Comparison of ENCODE assay signal across 1 cellular context in the genomic region with DNA sequence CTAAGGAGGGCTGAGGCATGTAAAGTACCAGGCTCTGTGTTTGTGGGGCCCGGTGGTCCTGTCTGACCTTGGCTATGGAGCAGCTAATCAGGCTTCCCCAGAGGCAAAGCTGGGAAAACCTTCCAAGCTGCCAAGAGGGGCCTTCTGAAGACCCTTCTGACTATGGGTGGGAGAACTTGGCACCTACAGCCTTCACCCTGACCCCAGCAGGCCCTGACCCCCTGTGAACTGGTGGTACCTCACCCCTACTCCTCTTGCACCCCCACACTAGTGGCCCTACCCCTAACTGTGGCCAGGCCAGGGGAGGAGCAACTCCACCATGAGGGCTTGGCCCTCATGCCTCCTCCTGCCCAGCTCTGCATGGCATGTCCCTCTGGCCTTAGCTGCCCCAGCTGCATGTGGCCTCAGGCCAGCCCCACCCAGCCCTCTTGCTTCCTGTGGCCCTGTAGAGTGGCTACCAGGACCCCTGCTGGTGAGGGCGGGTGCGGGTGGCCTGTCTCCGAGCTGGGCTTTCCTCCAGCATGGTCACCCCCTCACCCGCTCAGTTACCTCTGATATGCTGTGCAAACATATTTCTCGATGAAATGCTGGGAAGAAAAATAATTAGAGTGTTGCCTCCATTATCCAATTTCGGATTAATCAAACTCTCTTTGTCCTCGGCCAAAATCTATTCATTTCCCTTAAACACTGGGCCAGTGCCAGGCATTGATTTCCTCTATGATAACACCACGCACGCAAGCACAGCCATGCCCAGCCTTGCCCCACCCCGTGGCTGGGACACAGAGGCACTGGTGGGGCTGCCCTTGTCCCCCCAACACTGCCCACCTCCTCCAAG.
TF ChIP-seq lines count a peak whose summit lies in the region.

No MANE protein-coding gene starts in this region.

TF ChIP-seq in K562, 482 proteins besides CTCF, POLR2A, EP300 and RAD21 (continues in another document):
- TF ChIP-seq TCF7 (IDR thresholded peaks at IDR 0.05; ENCODE audit: borderline replicate concordance) (0 out of 2 replicates have a peak, but pooled peaks have one; percentile 59), ZKSCAN1 (IDR thresholded peaks at IDR 0.05; ENCODE audit: low read depth, low read length) (no peak), PBX2 (CRISPR knock-in tag; IDR thresholded peaks at IDR 0.05; ENCODE audit: low read depth) (0 out of 2 replicates have a peak, but pooled peaks have one; percentile 2), PBX2 (tag; conservative IDR thresholded peaks at IDR 0.05; ENCODE audit: low read depth) (no peak), ATF1 (CRISPR knock-in tag; IDR thresholded peaks at IDR 0.05) (peak; percentile 6; the same call in 1 of the 2 replicates), ATF1 (tag; IDR thresholded peaks at IDR 0.05) (no peak), ZNF143 (CRISPR knock-in tag; IDR thresholded peaks at IDR 0.05) (no peak), ID3 (CRISPR knock-in tag; IDR thresholded peaks at IDR 0.05) (no peak), ID3 (tag; IDR thresholded peaks at IDR 0.05) (no peak), SPI1 (IDR thresholded peaks at IDR 0.05; ENCODE audit: borderline replicate concordance, low read depth, low read length) (no peak; the same call in 1 of the 2 replicates), XRCC3 (IDR thresholded peaks at IDR 0.05) (no peak), SIX5 (IDR thresholded peaks at IDR 0.05; ENCODE audit: borderline replicate concordance in 1 of 2, insufficient read depth in 1 of 2, low read depth in 1 of 2, low read length in 2 of 2) (no peak), THAP12 (CRISPR knock-in tag; IDR thresholded peaks at IDR 0.05) (peak; percentile 84), CBX1 (IDR thresholded peaks at IDR 0.05; ENCODE audit: low read depth) (0 out of 2 replicates have a peak, but pooled peaks have one; percentile 37), ZNF639 (CRISPR knock-in tag; conservative IDR thresholded peaks at IDR 0.05 in 1 of 2, IDR thresholded peaks at IDR 0.05 in 1 of 2) (0 out of 4 replicates have a peak, but pooled peaks of 1 of the 2 experiments have one; percentile 8), RBM22 (IDR thresholded peaks at IDR 0.05; ENCODE audit: low read depth, low read length, poor library complexity, severe bottlenecking) (no peak), PRMT5 (CRISPR knock-in tag; IDR thresholded peaks at IDR 0.05) (0 out of 2 replicates have a peak, but pooled peaks have one; percentile 9), UBTF (IDR thresholded peaks at IDR 0.05; ENCODE audit: borderline replicate concordance in 1 of 2, low read depth in 2 of 2, low read length in 2 of 2) (0 out of 4 replicates have a peak, but pooled peaks of 1 of the 2 experiments have one; percentile 29), KDM2B (CRISPR knock-in tag; IDR thresholded peaks at IDR 0.05) (peak; percentile 76; the same call in 1 of the 2 replicates), SMC3 (conservative IDR thresholded peaks at IDR 0.05; ENCODE audit: insufficient read depth, low read depth, low read length) (0 out of 2 replicates have a peak, but pooled peaks have one; percentile 25), KAT2B (IDR thresholded peaks at IDR 0.05; ENCODE audit: low read depth, low read length) (no peak), SIN3A (IDR thresholded peaks at IDR 0.05; ENCODE audit: borderline replicate concordance in 2 of 2, control insufficient read depth in 1 of 2, low read depth in 2 of 2, low read length in 2 of 2) (0 out of 4 replicates have a peak, but pooled peaks of 1 of the 2 experiments have one; percentile 15), MAFF (IDR thresholded peaks at IDR 0.05; ENCODE audit: low read length) (no peak), TAF1 (IDR thresholded peaks at IDR 0.05; ENCODE audit: control insufficient read depth, extremely low read depth, insufficient read depth, low read length, severe bottlenecking) (no peak), TARDBP (IDR thresholded peaks at IDR 0.05) (no peak), MED1 (CRISPR knock-in tag; IDR thresholded peaks at IDR 0.05; ENCODE audit: borderline replicate concordance) (no peak), RBFOX2 (IDR thresholded peaks at IDR 0.05; ENCODE audit: low read depth, low read length) (no peak), ZNF316 (IDR thresholded peaks at IDR 0.05) (peak; percentile 17; the same call in 1 of the 2 replicates), PKNOX1 (IDR thresholded peaks at IDR 0.05) (no peak), SREBF1 (IDR thresholded peaks at IDR 0.05; ENCODE audit: borderline replicate concordance, low read depth, low read length) (no peak), CCAR2 (IDR thresholded peaks at IDR 0.05; ENCODE audit: low read depth, low read length) (no peak), NELFE (IDR thresholded peaks at IDR 0.05; ENCODE audit: insufficient read depth, insufficient read length) (no peak)
- TF ChIP-seq, protein P1, sequence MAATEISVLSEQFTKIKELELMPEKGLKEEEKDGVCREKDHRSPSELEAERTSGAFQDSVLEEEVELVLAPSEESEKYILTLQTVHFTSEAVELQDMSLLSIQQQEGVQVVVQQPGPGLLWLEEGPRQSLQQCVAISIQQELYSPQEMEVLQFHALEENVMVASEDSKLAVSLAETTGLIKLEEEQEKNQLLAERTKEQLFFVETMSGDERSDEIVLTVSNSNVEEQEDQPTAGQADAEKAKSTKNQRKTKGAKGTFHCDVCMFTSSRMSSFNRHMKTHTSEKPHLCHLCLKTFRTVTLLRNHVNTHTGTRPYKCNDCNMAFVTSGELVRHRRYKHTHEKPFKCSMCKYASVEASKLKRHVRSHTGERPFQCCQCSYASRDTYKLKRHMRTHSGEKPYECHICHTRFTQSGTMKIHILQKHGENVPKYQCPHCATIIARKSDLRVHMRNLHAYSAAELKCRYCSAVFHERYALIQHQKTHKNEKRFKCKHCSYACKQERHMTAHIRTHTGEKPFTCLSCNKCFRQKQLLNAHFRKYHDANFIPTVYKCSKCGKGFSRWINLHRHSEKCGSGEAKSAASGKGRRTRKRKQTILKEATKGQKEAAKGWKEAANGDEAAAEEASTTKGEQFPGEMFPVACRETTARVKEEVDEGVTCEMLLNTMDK (IDR thresholded peaks at IDR 0.05; ENCODE audit: borderline replicate concordance, insufficient read depth, low read depth, low read length, poor library complexity, severe bottlenecking): peak; percentile 79
- TF ChIP-seq, protein P2, sequence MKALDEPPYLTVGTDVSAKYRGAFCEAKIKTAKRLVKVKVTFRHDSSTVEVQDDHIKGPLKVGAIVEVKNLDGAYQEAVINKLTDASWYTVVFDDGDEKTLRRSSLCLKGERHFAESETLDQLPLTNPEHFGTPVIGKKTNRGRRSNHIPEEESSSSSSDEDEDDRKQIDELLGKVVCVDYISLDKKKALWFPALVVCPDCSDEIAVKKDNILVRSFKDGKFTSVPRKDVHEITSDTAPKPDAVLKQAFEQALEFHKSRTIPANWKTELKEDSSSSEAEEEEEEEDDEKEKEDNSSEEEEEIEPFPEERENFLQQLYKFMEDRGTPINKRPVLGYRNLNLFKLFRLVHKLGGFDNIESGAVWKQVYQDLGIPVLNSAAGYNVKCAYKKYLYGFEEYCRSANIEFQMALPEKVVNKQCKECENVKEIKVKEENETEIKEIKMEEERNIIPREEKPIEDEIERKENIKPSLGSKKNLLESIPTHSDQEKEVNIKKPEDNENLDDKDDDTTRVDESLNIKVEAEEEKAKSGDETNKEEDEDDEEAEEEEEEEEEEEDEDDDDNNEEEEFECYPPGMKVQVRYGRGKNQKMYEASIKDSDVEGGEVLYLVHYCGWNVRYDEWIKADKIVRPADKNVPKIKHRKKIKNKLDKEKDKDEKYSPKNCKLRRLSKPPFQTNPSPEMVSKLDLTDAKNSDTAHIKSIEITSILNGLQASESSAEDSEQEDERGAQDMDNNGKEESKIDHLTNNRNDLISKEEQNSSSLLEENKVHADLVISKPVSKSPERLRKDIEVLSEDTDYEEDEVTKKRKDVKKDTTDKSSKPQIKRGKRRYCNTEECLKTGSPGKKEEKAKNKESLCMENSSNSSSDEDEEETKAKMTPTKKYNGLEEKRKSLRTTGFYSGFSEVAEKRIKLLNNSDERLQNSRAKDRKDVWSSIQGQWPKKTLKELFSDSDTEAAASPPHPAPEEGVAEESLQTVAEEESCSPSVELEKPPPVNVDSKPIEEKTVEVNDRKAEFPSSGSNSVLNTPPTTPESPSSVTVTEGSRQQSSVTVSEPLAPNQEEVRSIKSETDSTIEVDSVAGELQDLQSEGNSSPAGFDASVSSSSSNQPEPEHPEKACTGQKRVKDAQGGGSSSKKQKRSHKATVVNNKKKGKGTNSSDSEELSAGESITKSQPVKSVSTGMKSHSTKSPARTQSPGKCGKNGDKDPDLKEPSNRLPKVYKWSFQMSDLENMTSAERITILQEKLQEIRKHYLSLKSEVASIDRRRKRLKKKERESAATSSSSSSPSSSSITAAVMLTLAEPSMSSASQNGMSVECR (CRISPR knock-in tag; IDR thresholded peaks at IDR 0.05): no peak
- TF ChIP-seq, protein P3, sequence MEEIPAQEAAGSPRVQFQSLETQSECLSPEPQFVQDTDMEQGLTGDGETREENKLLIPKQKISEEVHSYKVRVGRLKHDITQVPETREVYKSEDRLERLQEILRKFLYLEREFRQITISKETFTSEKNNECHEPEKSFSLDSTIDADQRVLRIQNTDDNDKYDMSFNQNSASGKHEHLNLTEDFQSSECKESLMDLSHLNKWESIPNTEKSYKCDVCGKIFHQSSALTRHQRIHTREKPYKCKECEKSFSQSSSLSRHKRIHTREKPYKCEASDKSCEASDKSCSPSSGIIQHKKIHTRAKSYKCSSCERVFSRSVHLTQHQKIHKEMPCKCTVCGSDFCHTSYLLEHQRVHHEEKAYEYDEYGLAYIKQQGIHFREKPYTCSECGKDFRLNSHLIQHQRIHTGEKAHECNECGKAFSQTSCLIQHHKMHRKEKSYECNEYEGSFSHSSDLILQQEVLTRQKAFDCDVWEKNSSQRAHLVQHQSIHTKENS (CRISPR knock-in tag; IDR thresholded peaks at IDR 0.05): no peak
